Comparison of ENCODE assay signal across 39 cellular contexts in genomic region chr2:135698838-135699237, GRCh38.
"Had no signal": no experiment of that assay in that cellular context is flagged by ENCODE, and none has a peak within 500 bp of the region (broad histone marks: within the 10 kb centered on the region; RNA-seq: fewer than 3 reads in every experiment).

No MANE protein-coding gene starts in this region.

- H3K27me3 Mint-ChIP-seq: activated naive CD4-positive, alpha-beta T cell treated with anti-CD3 and anti-CD28 coated beads, Interleukin-2, amount 10 ng/mL, durations not matched to agents 7 days and 5 days; activated naive CD4-positive, alpha-beta T cell treated with anti-CD3 and anti-CD28 coated beads, Interleukin-2, amount 50 U/mL, for 24 hours; activated naive CD8-positive, alpha-beta T cell; activated naive CD8-positive, alpha-beta T cell treated with anti-CD3 and anti-CD28 coated beads for 36 hours; activated naive CD8-positive, alpha-beta T cell treated with anti-CD3 and anti-CD28 coated beads, Interleukin-2, amount 10 ng/mL, durations not matched to agents 7 days and 5 days; activated naive CD8-positive, alpha-beta T cell treated with anti-CD3 and anti-CD28 coated beads, Interleukin-2, amount 50 U/mL, for 24 hours; activated T-cell treated with anti-CD3 and anti-CD28 coated beads, Interleukin-2, amount 50 U/mL, for 24 hours; activated T-helper 17 cell treated with anti-CD3 and anti-CD28 coated beads, Interleukin-2, amount 50 U/mL, for 72 hours; central memory CD8-positive, alpha-beta T cell had no signal

- H3K27ac ChIP-seq: adrenal gland, ascending aorta, body of pancreas, brain microvascular endothelial cell, breast epithelium, cardiac muscle cell had no signal

- H3K36me3 ChIP-seq: adrenal gland, ascending aorta, brain microvascular endothelial cell, breast epithelium had no signal

- FAIRE-seq: astrocyte, bronchial epithelial cell had no signal

- H3K4me3 Mint-ChIP-seq: activated naive CD4-positive, alpha-beta T cell treated with anti-CD3 and anti-CD28 coated beads for 36 hours; activated naive CD4-positive, alpha-beta T cell treated with anti-CD3 and anti-CD28 coated beads, Interleukin-2, amount 10 ng/mL, durations not matched to agents 7 days and 5 days; activated naive CD4-positive, alpha-beta T cell treated with anti-CD3 and anti-CD28 coated beads, Interleukin-2, amount 50 U/mL, for 24 hours; activated naive CD8-positive, alpha-beta T cell; activated naive CD8-positive, alpha-beta T cell treated with anti-CD3 and anti-CD28 coated beads for 36 hours; activated naive CD8-positive, alpha-beta T cell treated with anti-CD3 and anti-CD28 coated beads, Interleukin-2, amount 10 ng/mL, durations not matched to agents 7 days and 5 days; activated naive CD8-positive, alpha-beta T cell treated with anti-CD3 and anti-CD28 coated beads, Interleukin-2, amount 50 U/mL, for 24 hours; activated T-cell treated with anti-CD3 and anti-CD28 coated beads, Interleukin-2, amount 50 U/mL, for 24 hours; activated T-cell treated with anti-CD3 and anti-CD28 coated beads, Interleukin-2, amount 50 U/mL, for 4 hours; activated T-cell treated with anti-CD3 and anti-CD28 coated beads, Interleukin-2, amount 50 U/mL, for 72 hours; activated T-helper 1 cell treated with anti-CD3 and anti-CD28 coated beads, Interleukin-12 subunit alpha, Interleukin-12 subunit beta, Interleukin-2, Interleukin-4 antibody, amounts not matched to agents 30 ng/mL and 10 ng/mL and 1 ng/mL, durations not matched to agents 14 hours and 24 hours and 36 hours; activated T-helper 17 cell treated with anti-CD3 and anti-CD28 coated beads, Interleukin-2, amount 50 U/mL, for 72 hours; brain; central memory CD8-positive, alpha-beta T cell had no signal

- H3K4me3 ChIP-seq: adrenal gland, ascending aorta, body of pancreas, breast epithelium, cardiac muscle cell had no signal

- H3K9me3 ChIP-seq: adrenal gland, ascending aorta, body of pancreas, breast epithelium had no signal

- H3K27me3 ChIP-seq: adrenal gland, ascending aorta, body of pancreas, brain microvascular endothelial cell, breast epithelium, cardiac muscle cell had no signal

- H3K4me1 Mint-ChIP-seq: activated T-helper 17 cell treated with anti-CD3 and anti-CD28 coated beads, Interleukin-2, amount 50 U/mL, for 72 hours; brain; central memory CD8-positive, alpha-beta T cell had no signal

- H3K27ac Mint-ChIP-seq: activated naive CD4-positive, alpha-beta T cell treated with anti-CD3 and anti-CD28 coated beads for 36 hours; activated naive CD4-positive, alpha-beta T cell treated with anti-CD3 and anti-CD28 coated beads, Interleukin-2, amount 10 ng/mL, durations not matched to agents 7 days and 5 days; activated naive CD4-positive, alpha-beta T cell treated with anti-CD3 and anti-CD28 coated beads, Interleukin-2, amount 50 U/mL, for 72 hours; activated naive CD8-positive, alpha-beta T cell; activated naive CD8-positive, alpha-beta T cell treated with anti-CD3 and anti-CD28 coated beads for 36 hours; activated naive CD8-positive, alpha-beta T cell treated with anti-CD3 and anti-CD28 coated beads, Interleukin-2, amount 10 ng/mL, durations not matched to agents 7 days and 5 days; activated naive CD8-positive, alpha-beta T cell treated with anti-CD3 and anti-CD28 coated beads, Interleukin-2, amount 50 U/mL, for 24 hours; activated T-cell treated with anti-CD3 and anti-CD28 coated beads, Interleukin-2, amount 50 U/mL, for 24 hours; activated T-cell treated with anti-CD3 and anti-CD28 coated beads, Interleukin-2, amount 50 U/mL, for 72 hours; activated T-helper 1 cell treated with anti-CD3 and anti-CD28 coated beads, Interleukin-12 subunit alpha, Interleukin-12 subunit beta, Interleukin-2, Interleukin-4 antibody, amounts not matched to agents 30 ng/mL and 10 ng/mL and 1 ng/mL, durations not matched to agents 14 hours and 24 hours and 36 hours; activated T-helper 17 cell treated with anti-CD3 and anti-CD28 coated beads, Interleukin-2, amount 50 U/mL, for 72 hours; activated T-helper 2 cell treated with anti-CD3 and anti-CD28 coated beads, Interferon-gamma antibody, Interleukin-2, Interleukin-4, amounts not matched to agents 10 μg/mL and 5 μg/mL and 100 μg/mL, durations not matched to agents 14 hours and 24 hours and 36 hours; brain had no signal

- H3K4me1 ChIP-seq: adrenal gland, ascending aorta, breast epithelium had no signal

- DNase-seq: activated effector memory CD4-positive, alpha-beta T cell treated with anti-CD3 and anti-CD28 coated beads, Interleukin-2, amount 50 U/mL, for 16 hours; activated effector memory CD4-positive, alpha-beta T cell treated with Interleukin-2 at 50 U/mL for 16 hours; activated gamma-delta T cell; activated gamma-delta T cell treated with Interleukin-2 at 50 U/mL for 16 hours; activated naive CD4-positive, alpha-beta T cell; activated naive CD4-positive, alpha-beta T cell treated with anti-CD3 and anti-CD28 coated beads for 36 hours; activated naive CD4-positive, alpha-beta T cell treated with anti-CD3 and anti-CD28 coated beads, Interleukin-2, amount 10 ng/mL, durations not matched to agents 7 days and 5 days; activated naive CD4-positive, alpha-beta T cell treated with anti-CD3 and anti-CD28 coated beads, Interleukin-2, amount 50 U/mL, for 16 hours; activated naive CD4-positive, alpha-beta T cell treated with Interleukin-2 at 50 U/mL for 16 hours; activated naive CD8-positive, alpha-beta T cell treated with anti-CD3 and anti-CD28 coated beads for 36 hours; activated naive CD8-positive, alpha-beta T cell treated with anti-CD3 and anti-CD28 coated beads, Interleukin-2, amount 10 ng/mL, durations not matched to agents 7 days and 5 days; activated naive CD8-positive, alpha-beta T cell treated with anti-CD3 and anti-CD28 coated beads, Interleukin-2, amount 50 U/mL, for 24 hours; activated T-cell treated with anti-CD3 and anti-CD28 coated beads, Interleukin-2, amount 50 U/mL, for 24 hours; activated T-cell treated with anti-CD3 and anti-CD28 coated beads, Interleukin-2, amount 50 U/mL, for 4 hours; activated T-cell treated with anti-CD3 and anti-CD28 coated beads, Interleukin-2, amount 50 U/mL, for 48 hours; activated T-cell treated with anti-CD3 and anti-CD28 coated beads, Interleukin-2, amount 50 U/mL, for 72 hours; adrenal gland; amniotic stem cell; amygdala; anterior cingulate cortex; aorta; body of pancreas; brain microvascular endothelial cell; caudate nucleus; central memory CD4-positive, alpha-beta T cell; cerebellar nuclear complex had no signal

- ATAC-seq: activated naive CD4-positive, alpha-beta T cell treated with anti-CD3 and anti-CD28 coated beads, Interleukin-2, amount 50 U/mL, for 72 hours; activated naive CD8-positive, alpha-beta T cell treated with anti-CD3 and anti-CD28 coated beads, Interleukin-2, amount 50 U/mL, for 24 hours; activated T-cell treated with anti-CD3 and anti-CD28 coated beads, Interleukin-2, amount 50 U/mL, for 4 hours; activated T-cell treated with anti-CD3 and anti-CD28 coated beads, Interleukin-2, amount 50 U/mL, for 72 hours; activated T-helper 17 cell treated with anti-CD3 and anti-CD28 coated beads, Interleukin-2, amount 50 U/mL, for 72 hours; body of pancreas had no signal
